ENCODE assay signal across 8 cellular contexts in genomic region chr3:149340310-149340933, GRCh38. TPM values are rescaled to one million over a fixed set of nuclear protein-coding genes. Genes with fewer than 3 reads are reported as not detected.
DNase-seq lines count a peak whose midpoint lies in the region; ATAC-seq and TF ChIP-seq lines count a peak whose summit lies in the region.

No MANE protein-coding gene starts in this region.

- H2AFZ ChIP-seq in parathyroid adenoma = no peak overlapping the region

- H3K4me1 Mint-ChIP-seq in Calu3 (ENCODE audit: low read depth, unreplicated experiment) = peaks cover 44% of the 10 kb centered on the region
- no peaks in the 10 kb centered on the region for H3K4me1 Mint-ChIP-seq in activated naive CD8-positive, alpha-beta T cell treated with anti-CD3 and anti-CD28 coated beads for 36 hours

- no peak for ATAC-seq in HG02763 (IDR thresholded peaks at IDR 0.05; ENCODE audit: unreplicated experiment)

- H3K9me3 Mint-ChIP-seq in Calu3 (ENCODE audit: low read depth, unreplicated experiment) = no peaks in the 10 kb centered on the region
- H3K9me3 Mint-ChIP-seq in activated naive CD8-positive, alpha-beta T cell treated with anti-CD3 and anti-CD28 coated beads for 36 hours = no peaks in the 10 kb centered on the region

- TSS peak; percentile 82 for BruUV-seq in Calu3 (replicated peaks; lab: Mats Ljungman, UMichigan)

- no peak overlapping the region for H3K9ac ChIP-seq in parathyroid adenoma

- H3K4me1 ChIP-seq in esophagus (ENCODE audit: control insufficient read depth in 2 of 2, insufficient read depth in 2 of 2, low read length in 1 of 2) (peaks cover 0 to 3% of the 10 kb centered on the region in 2 donors), parathyroid adenoma (no peaks in the 10 kb centered on the region)

- no peaks in the 10 kb centered on the region for H3K79me2 ChIP-seq in parathyroid adenoma

- CTCF ChIA-PET in Calu3 (lab: Charles Lee) = interaction anchor here (0.5 to 1.5 kb wide), 8 partner anchors 8 to 467 kb away, joined by 3 to 5 read pairs (median 4); no protein-coding TSS in a partner anchor

- TF ChIP-seq CTCF in Calu3 (IDR thresholded peaks at IDR 0.05; ENCODE audit: unreplicated experiment) = no peak
- no peak for TF ChIP-seq CTCF in parathyroid adenoma (IDR thresholded peaks at IDR 0.05)

- H3K36me3 ChIP-seq in esophagus (ENCODE audit: control insufficient read depth in 2 of 2, insufficient read depth in 2 of 2, low read length in 1 of 2) (no peaks in the 10 kb centered on the region), parathyroid adenoma (ENCODE audit: control insufficient read depth, insufficient read depth, low read length) (no peaks in the 10 kb centered on the region)

- H3K36me3 Mint-ChIP-seq in Calu3 (ENCODE audit: insufficient read depth, unreplicated experiment) = peaks cover 11% of the 10 kb centered on the region
- H3K36me3 Mint-ChIP-seq in activated naive CD8-positive, alpha-beta T cell treated with anti-CD3 and anti-CD28 coated beads for 36 hours = no peaks in the 10 kb centered on the region

- H3K4me2 ChIP-seq in parathyroid adenoma (ENCODE audit: low read length) = no peak overlapping the region

- intact Hi-C loops in Calu3 (cut with micrococcal nuclease; ENCODE audit: unreplicated experiment) = loop anchor here (2.0 kb wide), 1 partner anchor 42 kb away; no protein-coding TSS in a partner anchor

- DNase-seq in Calu3 (peak; percentile 24), NCI-H69 (lab: John Stamatoyannopoulos, UW) (peak; percentile 86), mucosa of gallbladder (ENCODE audit: low spot score) (no peak), HuH-7.5 (ENCODE audit: low spot score) (no peak)
- DNase-seq in activated naive CD8-positive, alpha-beta T cell treated with anti-CD3 and anti-CD28 coated beads for 36 hours = no peak

- no peak overlapping the region for H3K4me3 Mint-ChIP-seq in Calu3 (ENCODE audit: low read depth, unreplicated experiment)
- no peak overlapping the region for H3K4me3 Mint-ChIP-seq in activated naive CD8-positive, alpha-beta T cell treated with anti-CD3 and anti-CD28 coated beads for 36 hours

- 9 to 10% methylated on average over 1 of the region's 1 CpG for WGBS in esophagus, 2 donors

- H3K27ac ChIP-seq in esophagus (ENCODE audit: low read depth in 2 of 2, low read length in 1 of 2) = peak overlapping the region; percentile 44 to 72
- peak overlapping the region; percentile 52 for H3K27ac ChIP-seq in parathyroid adenoma

- H3K4me3 ChIP-seq in esophagus (ENCODE audit: low read depth in 1 of 2, low read length in 2 of 2) (no peak overlapping the region), parathyroid adenoma (ENCODE audit: low read depth, low read length) (no peak overlapping the region)

- H3K27ac Mint-ChIP-seq in Calu3 (ENCODE audit: unreplicated experiment) = peak overlapping the region; percentile 89
- H3K27ac Mint-ChIP-seq in activated naive CD8-positive, alpha-beta T cell treated with anti-CD3 and anti-CD28 coated beads for 36 hours = no peak overlapping the region

- H3K27me3 ChIP-seq in esophagus (ENCODE audit: control insufficient read depth in 1 of 2, insufficient read depth in 2 of 2, low read length in 2 of 2) = no peaks in the 10 kb centered on the region
- H3K27me3 ChIP-seq in parathyroid adenoma (ENCODE audit: control insufficient read depth, insufficient read depth, low read length) = no peaks in the 10 kb centered on the region

- no peaks in the 10 kb centered on the region for H3K27me3 Mint-ChIP-seq in Calu3 (ENCODE audit: unreplicated experiment)
- H3K27me3 Mint-ChIP-seq in activated naive CD8-positive, alpha-beta T cell treated with anti-CD3 and anti-CD28 coated beads for 36 hours = peaks cover 18% of the 10 kb centered on the region

- no peaks in the 10 kb centered on the region for H3K9me3 ChIP-seq in esophagus (ENCODE audit: control insufficient read depth in 2 of 2, insufficient read depth in 1 of 2, low read depth in 1 of 2, low read length in 1 of 2)
- no peaks in the 10 kb centered on the region for H3K9me3 ChIP-seq in parathyroid adenoma (ENCODE audit: control insufficient read depth, low read length)

RNA-seq across cellular contexts. Expression of gene TM4SF18, which starts 7.0 kb away (rescaled TPM):
- 0.21 TPM in 1 of 2 replicates, not detected in the other for total RNA-seq in Calu3 (2022)
- 1 to 10 TPM in 1 of 2 donors, under 1 TPM in 1; 0.53 to 1.2 TPM for polyA plus RNA-seq in esophagus
- 7.7 TPM for total RNA-seq in mucosa of gallbladder
- not detected for total RNA-seq in activated naive CD8-positive, alpha-beta T cell treated with anti-CD3 and anti-CD28 coated beads for 36 hours

RNA-seq across cellular contexts. Expression of gene TM4SF1, which starts 37.0 kb away (rescaled TPM):
- total RNA-seq in Calu3 (2022) (919 and 981 TPM in 2 replicates), mucosa of gallbladder (139 TPM)
- polyA plus RNA-seq in esophagus = 100 to 1,000 TPM; 127 to 172 TPM
- not detected for total RNA-seq in activated naive CD8-positive, alpha-beta T cell treated with anti-CD3 and anti-CD28 coated beads for 36 hours

Comparison
In these comparisons a context has a peak if more than half of its experiments do, and no peak if none do; other contexts are left out.
1. DNase-seq: peak in Calu3 (single experiment) and NCI-H69 (single experiment); none in mucosa of gallbladder (single experiment), HuH-7.5 (single experiment) and activated naive CD8-positive, alpha-beta T cell treated with anti-CD3 and anti-CD28 coated beads for 36 hours (single experiment).
2. RNA of gene TM4SF1, which starts 37.0 kb away (total RNA-seq): 919 to 981 TPM in Calu3 and 139 TPM in mucosa of gallbladder (single experiment); not detected in activated naive CD8-positive, alpha-beta T cell treated with anti-CD3 and anti-CD28 coated beads for 36 hours; every median in the first group is over 100 times any median in the second.